Comparison of ENCODE assay signal across 17 cellular contexts in the genomic region with DNA sequence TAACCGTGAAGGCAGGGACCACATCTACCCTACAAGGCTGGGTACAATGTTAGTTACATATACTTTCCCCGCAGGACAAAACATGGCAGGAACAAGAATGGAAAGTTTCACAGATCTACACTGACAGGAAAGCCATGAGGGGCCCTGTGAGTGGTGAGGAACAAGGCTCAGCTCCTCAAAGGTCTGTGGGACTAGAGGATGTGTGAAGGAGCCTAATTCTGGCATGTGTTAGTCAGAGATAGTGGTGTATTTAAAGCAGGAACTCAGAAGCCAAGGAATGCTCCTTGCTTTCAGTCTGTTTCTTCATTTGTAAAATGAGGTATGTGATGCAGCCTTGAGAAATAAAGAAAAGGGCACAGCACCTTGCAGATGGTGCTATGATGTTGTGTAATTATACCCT. TPM values are rescaled to one million over a fixed set of nuclear protein-coding genes. Genes with fewer than 3 reads are reported as not detected.
A peak's percentile ranks its signal among the peaks of the same experiment; 100 is the strongest.
DNase-seq lines count a peak whose midpoint lies in the region; ATAC-seq, FAIRE-seq and TF ChIP-seq lines count a peak whose summit lies in the region.
"Had no signal": no experiment of that assay in that cellular context is flagged by ENCODE, and none has a peak within 500 bp of the region (broad histone marks: within the 10 kb centered on the region; RNA-seq: fewer than 3 reads in every experiment).

No MANE protein-coding gene starts in this region.

- no peak for FAIRE-seq in H54 (lab: Jason Lieb, UNC)
- FAIRE-seq: A204.1, GM12891, GM19239 had no signal

- H2BK20ac ChIP-seq in IMR-90 (ENCODE audit: low read depth, low read length) = no peak overlapping the region

- no peaks in the 10 kb centered on the region; the same call in 1 of the 2 replicates for H3K9me1 ChIP-seq in IMR-90 (ENCODE audit: insufficient read depth, low read length)

- no peak for TF ChIP-seq CTCF in IMR-90 (conservative IDR thresholded peaks at IDR 0.05; ENCODE audit: low read depth, low read length)
- TF ChIP-seq CTCF in dorsolateral prefrontal cortex (IDR thresholded peaks at IDR 0.05 in 54 of 56, conservative IDR thresholded peaks at IDR 0.05 in 2 of 56; ENCODE audit: low read depth in 1 of 56, partially characterized antibody in 56 of 56) = no peak
- no peak for TF ChIP-seq CTCF in vagina (IDR thresholded peaks at IDR 0.05)

- H3K4ac ChIP-seq in IMR-90 (ENCODE audit: low read depth, low read length) = no peak overlapping the region

- TF ChIP-seq RAD21 in IMR-90 (IDR thresholded peaks at IDR 0.05; ENCODE audit: low read length) = no peak

- no peak overlapping the region for H4K8ac ChIP-seq in IMR-90 (ENCODE audit: low read depth in 2 of 2, low read length in 2 of 2)

- ATAC-seq in IMR-90 (ENCODE audit: low read depth) = peak; percentile 70

- no peak overlapping the region for H4K91ac ChIP-seq in IMR-90 (ENCODE audit: insufficient read depth, low read depth, low read length)

- H4K5ac ChIP-seq in IMR-90 (ENCODE audit: low read depth, low read length) = no peak overlapping the region

- peak overlapping the region; percentile 27; the same call in 1 of the 2 replicates for H3K27ac ChIP-seq in BLaER1
- H3K27ac ChIP-seq in IMR-90 (ENCODE audit: insufficient read depth, low read length) = no peak overlapping the region
- H3K27ac ChIP-seq in dorsolateral prefrontal cortex = peak overlapping the region in 45 of 59 donors; percentile 1 to 83 (median 48)
- peak overlapping the region; percentile 41 for H3K27ac ChIP-seq in mesodermal cell (ENCODE audit: low read depth, low read length, severe bottlenecking)
- no peak overlapping the region for H3K27ac ChIP-seq in vagina
- H3K27ac ChIP-seq: RWPE1 had no signal

- H3K4me2 ChIP-seq in BLaER1 = no peak overlapping the region
- no peak overlapping the region for H3K4me2 ChIP-seq in IMR-90 (ENCODE audit: low read depth, low read length)

- no peak overlapping the region for H3K18ac ChIP-seq in IMR-90 (ENCODE audit: low read depth, low read length)

- TF ChIP-seq POLR2A in IMR-90 (IDR thresholded peaks at IDR 0.05; ENCODE audit: low read depth, low read length) = no peak
- no peak for TF ChIP-seq POLR2A in H54 (IDR thresholded peaks at IDR 0.05; ENCODE audit: low read depth, low read length)
- no peak for TF ChIP-seq POLR2A in vagina (IDR thresholded peaks at IDR 0.05)

- no peak overlapping the region for H2AFZ ChIP-seq in IMR-90 (replicated peaks; ENCODE audit: low read length, poor library complexity)

- no peak overlapping the region for H2AK5ac ChIP-seq in IMR-90 (ENCODE audit: low read depth, low read length)

- no peak overlapping the region for H2AK9ac ChIP-seq in IMR-90 (replicated peaks; ENCODE audit: low read depth, low read length, poor library complexity)

- no peak overlapping the region; the same call in 1 of the 2 replicates for H3K23ac ChIP-seq in IMR-90 (ENCODE audit: low read depth, low read length)

- in situ Hi-C loops in IMR-90 (cut with MboI; ENCODE audit: low sequenced_read_pairs) = no loop called here

- H3K4me3 ChIP-seq in BLaER1 (no peak overlapping the region), IMR-90 (ENCODE audit: insufficient read depth, low read depth, low read length) (no peak overlapping the region), dorsolateral prefrontal cortex (no peak overlapping the region), mesodermal cell (ENCODE audit: extremely low read depth, insufficient read depth, low read length, poor library complexity, severe bottlenecking) (no peak overlapping the region), vagina (no peak overlapping the region)

- H3K56ac ChIP-seq in IMR-90 (ENCODE audit: extremely low read depth, insufficient read depth, low read length) = no peak overlapping the region

- no peak overlapping the region for H2BK5ac ChIP-seq in IMR-90 (ENCODE audit: low read depth, low read length, poor library complexity, severe bottlenecking)

- H3K4me1 ChIP-seq in BLaER1 (peaks cover 44% of the 10 kb centered on the region), IMR-90 (ENCODE audit: control insufficient read depth, insufficient read depth, low read length) (peaks cover 2% of the 10 kb centered on the region), mesodermal cell (ENCODE audit: control insufficient read depth, insufficient read depth, low read length, poor library complexity, severe bottlenecking) (peaks cover 31% of the 10 kb centered on the region), vagina (no peaks in the 10 kb centered on the region)
- H3K4me1 ChIP-seq: Caco-2 had no signal

- no peak overlapping the region for H3K9ac ChIP-seq in BLaER1
- H3K9ac ChIP-seq in IMR-90 (ENCODE audit: low read depth, low read length) = no peak overlapping the region

- H2BK15ac ChIP-seq in IMR-90 (ENCODE audit: low read depth, low read length) = no peak overlapping the region

- H3K36me3 ChIP-seq in BLaER1 (peaks cover 99% of the 10 kb centered on the region), IMR-90 (ENCODE audit: control insufficient read depth, insufficient read depth, low read length) (peaks cover 8% of the 10 kb centered on the region), mesodermal cell (ENCODE audit: control insufficient read depth, insufficient read depth, low read length) (peaks cover 68% of the 10 kb centered on the region), vagina (peaks cover 0 to 5% of the 10 kb centered on the region in 2 donors)

- intact Hi-C loops in IMR-90 (cut with micrococcal nuclease) (no loop called here), dorsolateral prefrontal cortex (cut with DNase I) (no loop called here), vagina (cut with DNase I) (no loop called here)

- POLR2A ChIA-PET in IMR-90 (lab: Charles Lee; ENCODE audit: unreplicated experiment) = no interaction called here

- DNase-seq in IMR-90 (peak; percentile 42), dorsolateral prefrontal cortex (no peak), H54 (ENCODE audit: insufficient read length, low spot score) (no peak), vagina (ENCODE audit: extremely low spot score in 2 of 2) (no peak), NCI-H526 treated with DMSO at 0.1 percent for 48 hours (lab: John Stamatoyannopoulos, UW) (no peak)
- DNase-seq in activated CD8-positive, alpha-beta memory T cell treated with anti-CD3 and anti-CD28 coated beads, Interleukin-2, amount 50 U/mL, for 4 hours = no peak
- DNase-seq: Caco-2, KG1, NCI-H1048, NCI-H2227 treated with DMSO at 0.1 percent for 48 hours, NCI-H524 treated with DMSO at 0.1 percent for 48 hours had no signal

- H3K79me1 ChIP-seq in IMR-90 (ENCODE audit: low read depth in 1 of 2, low read length in 2 of 2) = peaks cover 29 to 41% of the 10 kb centered on the region in 2 experiments

- peaks cover 59% of the 10 kb centered on the region for H4K20me1 ChIP-seq in BLaER1
- H4K20me1 ChIP-seq in IMR-90 (ENCODE audit: insufficient read depth, low read length) = no peaks in the 10 kb centered on the region

- CTCF ChIA-PET in IMR-90 (lab: Yijun Ruan, JAX) = interaction anchor here (1.8 kb wide), 1 partner anchor 141 kb away, joined by 4 read pairs; no protein-coding TSS in a partner anchor

- H3K9me3 ChIP-seq in BLaER1 (no peaks in the 10 kb centered on the region), IMR-90 (ENCODE audit: control insufficient read depth, insufficient read depth, low read length) (no peaks in the 10 kb centered on the region), mesodermal cell (ENCODE audit: control insufficient read depth, low read length) (peaks cover 6% of the 10 kb centered on the region), vagina (no peaks in the 10 kb centered on the region)
- H3K9me3 ChIP-seq: Caco-2 had no signal

- H2BK120ac ChIP-seq in IMR-90 (ENCODE audit: low read depth, low read length) = no peak overlapping the region

- dilution Hi-C loops in IMR-90 (cut with HindIII; ENCODE audit: low sequenced_read_pairs, unreplicated experiment) = no loop called here

- WGBS in IMR-90 (ENCODE audit: extremely low coverage in 2 of 2, insufficient read length in 1 of 2), 2 experiments = no CpG with 5 or more reads among the region's 2 CpGs
- 80% methylated on average over 1 of the region's 2 CpGs; no CpG with 5 or more reads in 1 of the 2 experiments for WGBS in mesodermal cell (ENCODE audit: insufficient coverage in 2 of 2), 2 experiments

- H3K27me3 ChIP-seq in BLaER1 = no peaks in the 10 kb centered on the region
- no peaks in the 10 kb centered on the region for H3K27me3 ChIP-seq in IMR-90 (ENCODE audit: control insufficient read depth, insufficient read depth, low read length)
- H3K27me3 ChIP-seq in dorsolateral prefrontal cortex = no peaks in the 10 kb centered on the region
- H3K27me3 ChIP-seq in vagina = no peaks in the 10 kb centered on the region

- no peak overlapping the region for H3K14ac ChIP-seq in IMR-90 (replicated peaks; ENCODE audit: low read depth, low read length)

- BruUV-seq in IMR-90 (replicated peaks; lab: Mats Ljungman, UMichigan) = no TSS peak

TF ChIP-seq in IMR-90, 13 proteins besides CTCF, POLR2A, EP300 and RAD21 (continues in another document):
- TF ChIP-seq BHLHE40 (IDR thresholded peaks at IDR 0.05; ENCODE audit: low read depth, low read length) (no peak), FOS (IDR thresholded peaks at IDR 0.05; ENCODE audit: low read depth, low read length) (no peak), CHD1 (IDR thresholded peaks at IDR 0.05; ENCODE audit: low read depth, low read length) (no peak), USF2 (IDR thresholded peaks at IDR 0.05; ENCODE audit: low read depth, low read length) (no peak), NFE2L2 (IDR thresholded peaks at IDR 0.05; ENCODE audit: low read depth, low read length) (no peak), MAFK (IDR thresholded peaks at IDR 0.05; ENCODE audit: low read depth, low read length) (no peak), MAZ (IDR thresholded peaks at IDR 0.05; ENCODE audit: borderline replicate concordance, low read depth, low read length) (no peak), SMC3 (IDR thresholded peaks at IDR 0.05; ENCODE audit: low read depth, low read length) (no peak), RFX5 (IDR thresholded peaks at IDR 0.05; ENCODE audit: low read depth, low read length) (no peak), RCOR1 (IDR thresholded peaks at IDR 0.05; ENCODE audit: insufficient replicate concordance, low read length) (no peak)

RNA-seq across cellular contexts. Expression of gene ETV5, which starts 25.1 kb away (rescaled TPM):
- 20.1 and 25.3 TPM in 2 replicates for total RNA-seq in IMR-90 (2012; rRNA removed)
- polyA plus RNA-seq in IMR-90 (2012; rRNA removed) = 15.7 TPM in 2 replicates
- 12.3 and 13.0 TPM in 2 replicates for polyA plus RNA-seq in IMR-90 (2012; cell fraction: cytosol; rRNA removed)
- 15.5 and 21.8 TPM in 2 replicates for polyA plus RNA-seq in IMR-90 (2012; cell fraction: nucleus; rRNA removed; ENCODE audit: low replicate concordance)
- 10 to 100 TPM; 21.0 to 97.9 (median 44.5) TPM for total RNA-seq in dorsolateral prefrontal cortex
- 68.0 TPM for polyA plus RNA-seq in mesodermal cell (2013, experiment 1 of 2)
- polyA plus RNA-seq in mesodermal cell (2013, experiment 2 of 2) = 54.7 TPM
- total RNA-seq in vagina = 18.4 TPM

Comparison
In these comparisons a context has a peak if more than half of its experiments do, and no peak if none do; other contexts are left out.
1. H3K27ac ChIP-seq: peak in BLaER1 (single experiment), dorsolateral prefrontal cortex (45 of 59) and mesodermal cell (single experiment); none in IMR-90 (single experiment) and vagina (single experiment).